Comparison of ENCODE assay signal across 22 cellular contexts in genomic region chr5:73883646-73884045, GRCh38.
"Had no signal": no experiment of that assay in that cellular context is flagged by ENCODE, and none has a peak within 500 bp of the region (broad histone marks: within the 10 kb centered on the region; RNA-seq: fewer than 3 reads in every experiment).

No MANE protein-coding gene starts in this region.

- ATAC-seq: gastroesophageal sphincter; left cardiac atrium; lower lobe of right lung; natural killer cell treated with Interleukin-12 subunit alpha and Interleukin-12 subunit beta and Interleukin-15 and Interleukin-18, amount 100 ng/mL, for 72 hours; right cardiac atrium had no signal

- H3K4me3 ChIP-seq: coronary artery, gastroesophageal sphincter, left ventricle myocardium inferior, lower lobe of right lung, neural progenitor cell, ovary, smooth muscle cell, suprapubic skin, thyroid gland, uterus had no signal

- DNase-seq: effector CD4-positive, alpha-beta T cell; endodermal cell; foreskin fibroblast; glutamatergic neuron; immature natural killer cell; kidney; left cardiac atrium; left ventricle myocardium inferior; lower lobe of right lung; nucleus accumbens; ovary; right cardiac atrium; stimulated activated CD4-positive, alpha-beta T cell treated with anti-CD3 and anti-CD28 coated beads, Interleukin-2, amount 100 ng/mL, for 48 hours; stimulated activated naive CD4-positive, alpha-beta T cell treated with Interleukin-2 at 50 U/mL for 16 hours; thyroid gland; uterus had no signal
